In genomic region chr10:98929709-98930108, GRCh38 we compare ENCODE assay signal across 27 cellular contexts.
"Had no signal": no experiment of that assay in that cellular context is flagged by ENCODE, and none has a peak within 500 bp of the region (broad histone marks: within the 10 kb centered on the region; RNA-seq: fewer than 3 reads in every experiment).

No MANE protein-coding gene starts in this region.

- DNase-seq: stimulated activated CD4-positive, alpha-beta T cell treated with anti-CD3 and anti-CD28 coated beads, Interleukin-2, amount 100 ng/mL, for 48 hours; stimulated activated CD4-positive, alpha-beta T cell treated with anti-CD3 and anti-CD28 coated beads, Interleukin-4, amount 100 ng/mL, for 1 hour; stimulated activated CD4-positive, alpha-beta T cell treated with anti-CD3 and anti-CD28 coated beads, Interleukin-4, amount 100 ng/mL, for 24 hours; stimulated activated CD4-positive, alpha-beta T cell treated with anti-CD3 and anti-CD28 coated beads, Interleukin-4, amount 100 ng/mL, for 4 hours; stimulated activated CD8-positive, alpha-beta memory T cell treated with anti-CD3 and anti-CD28 coated beads, Interleukin-4, amount 100 ng/mL, for 48 hours; stimulated activated naive B cell treated with anti-CD40 and anti-IgM and Interleukin-4, amounts not matched to agents 10 μg/mL and 1 μg/mL and 100 μg/mL, for 72 hours; stimulated activated naive CD4-positive, alpha-beta T cell; stimulated activated naive CD4-positive, alpha-beta T cell treated with Interleukin-2 at 50 U/mL for 16 hours; stimulated activated naive CD8-positive, alpha-beta T cell treated with anti-CD3 and anti-CD28 coated beads, Interleukin-15, amount 100 ng/mL, for 72 hours; stimulated activated naive CD8-positive, alpha-beta T cell treated with anti-CD3 and anti-CD28 coated beads, Interleukin-15, Interleukin-2, amounts not matched to agents 100 U/mL and 50 U/mL, for 24 hours; stomach; substantia nigra; testis; thyroid gland; tibial artery; transverse colon; trophoblast cell; upper lobe of left lung; upper lobe of right lung; uterus had no signal

- FAIRE-seq: urothelium cell line had no signal

- H3K4me1 ChIP-seq: stomach, suprapubic skin, testis, thyroid gland, tibial nerve, transverse colon, upper lobe of left lung, upper lobe of right lung, uterus had no signal

- H3K27ac ChIP-seq: stomach, suprapubic skin, testis, thoracic aorta, thyroid gland, tibial nerve, transverse colon, upper lobe of left lung, upper lobe of right lung, uterus, vagina had no signal

- H3K27me3 ChIP-seq: stomach, suprapubic skin, testis, thyroid gland, tibial artery, tibial nerve, transverse colon, upper lobe of left lung, upper lobe of right lung, uterus, vagina had no signal

- H3K36me3 ChIP-seq: stomach, suprapubic skin, thoracic aorta, thyroid gland, tibial artery, tibial nerve, transverse colon, upper lobe of left lung, upper lobe of right lung, uterus, vagina had no signal

- H3K9me3 ChIP-seq: suprapubic skin, testis, thoracic aorta, thyroid gland, tibial artery, upper lobe of left lung, upper lobe of right lung, uterus, vagina had no signal

- ATAC-seq: stimulated activated effector memory CD8-positive, alpha-beta T cell treated with anti-CD3 and anti-CD28 coated beads, Interleukin-12 subunit alpha, Interleukin-12 subunit beta, amount 100 ng/mL, for 72 hours; stimulated activated memory B cell treated with anti-CD40 and anti-IgM and Interleukin-4, amounts not matched to agents 10 μg/mL and 1 μg/mL and 100 μg/mL, for 72 hours; stimulated activated naive B cell treated with anti-CD40 and anti-IgM and Interleukin-4, amounts not matched to agents 10 μg/mL and 1 μg/mL and 100 μg/mL, for 72 hours; stimulated activated naive CD8-positive, alpha-beta T cell treated with anti-CD3 and anti-CD28 coated beads, Interleukin-15, amount 100 ng/mL, for 72 hours; stimulated activated naive CD8-positive, alpha-beta T cell treated with anti-CD3 and anti-CD28 coated beads, Interleukin-15, Interleukin-2, amounts not matched to agents 100 U/mL and 50 U/mL, for 24 hours; upper lobe of right lung had no signal

- H3K4me3 ChIP-seq: stomach, suprapubic skin, testis, thoracic aorta, thyroid gland, tibial artery, tibial nerve, transverse colon, upper lobe of left lung, upper lobe of right lung, uterus, vagina had no signal
